ENCODE assay signal across 18 cellular contexts in the genomic region with DNA sequence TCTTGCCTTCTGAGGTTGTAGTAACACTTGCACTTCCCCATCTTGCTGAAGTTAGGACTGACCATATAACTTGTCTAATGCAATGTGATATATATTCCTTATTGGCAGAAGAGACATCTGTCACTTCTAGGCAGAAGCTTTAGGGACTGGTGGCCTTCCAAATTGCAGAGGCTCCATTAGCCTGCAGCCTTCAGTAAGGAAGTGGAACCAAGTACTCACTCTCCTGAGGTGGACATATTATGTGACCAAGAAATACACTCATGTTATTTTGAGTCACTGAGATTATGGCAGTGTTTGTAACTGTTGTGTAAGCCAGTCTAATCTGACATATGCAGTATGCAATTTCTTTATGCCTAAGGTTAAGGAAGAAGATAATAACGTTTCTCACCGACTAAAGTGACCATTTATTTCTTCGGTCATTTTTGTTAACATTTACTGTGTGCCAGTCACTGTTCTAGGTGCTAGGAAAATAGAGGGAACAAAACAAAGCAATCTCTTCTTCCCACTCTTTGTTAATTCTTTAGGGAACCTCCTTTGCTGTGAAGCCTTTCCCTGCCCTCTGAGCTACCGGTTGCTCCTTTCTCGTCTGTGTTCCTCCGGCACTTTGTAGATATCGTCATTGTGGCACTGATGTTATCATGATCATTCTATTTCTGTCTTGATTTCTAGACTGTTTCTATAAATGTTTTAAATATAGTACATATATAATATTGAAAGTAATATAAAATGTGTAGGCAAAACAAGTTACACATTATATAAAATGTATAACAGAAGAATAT.
"Had no signal": no experiment of that assay in that cellular context is flagged by ENCODE, and none has a peak within 500 bp of the region (broad histone marks: within the 10 kb centered on the region; RNA-seq: fewer than 3 reads in every experiment).

No MANE protein-coding gene starts in this region.

- H3K36me3 ChIP-seq: upper lobe of left lung had no signal

- H3K27me3 ChIP-seq: upper lobe of left lung had no signal

- DNase-seq: activated B cell treated with CpG ODN at 0.5 μM for 24 hours; activated CD4-positive, alpha-beta T cell treated with anti-CD3 and anti-CD28 coated beads for 48 hours; activated CD8-positive, alpha-beta T cell treated with anti-CD3 and anti-CD28 coated beads for 36 hours; activated gamma-delta T cell treated with Interleukin-2 at 50 U/mL for 16 hours; activated T-cell treated with anti-CD3 and anti-CD28 coated beads, Interleukin-2, amount 50 U/mL, for 72 hours; amygdala; cortex of kidney; effector memory CD4-positive, alpha-beta T cell; foreskin keratinocyte; glutamatergic neuron; hypothalamus; left ventricle myocardium superior; mesenchymal stem cell; natural killer cell; stimulated activated CD4-positive, alpha-beta T cell treated with anti-CD3 and anti-CD28 coated beads, Interleukin-15, amount 100 ng/mL, for 24 hours; stimulated activated CD4-positive, alpha-beta T cell treated with anti-CD3 and anti-CD28 coated beads, Interleukin-4, amount 100 ng/mL, for 24 hours; stimulated activated CD8-positive, alpha-beta memory T cell treated with anti-CD3 and anti-CD28 coated beads, Interleukin-4, amount 100 ng/mL, for 48 hours; upper lobe of left lung had no signal

- H3K4me3 ChIP-seq: upper lobe of left lung had no signal

- H3K9me3 ChIP-seq: upper lobe of left lung had no signal

- ATAC-seq: activated CD8-positive, alpha-beta T cell treated with anti-CD3 and anti-CD28 coated beads for 36 hours; activated T-cell treated with anti-CD3 and anti-CD28 coated beads, Interleukin-2, amount 50 U/mL, for 72 hours; foreskin keratinocyte; left ventricle myocardium superior; natural killer cell had no signal

- H3K27ac ChIP-seq: foreskin keratinocyte, upper lobe of left lung had no signal
